In genomic region chr11:96798445-96798844, GRCh38 we compare ENCODE assay signal across 16 cellular contexts.
DNase-seq lines count a peak whose midpoint lies in the region; ATAC-seq and TF ChIP-seq lines count a peak whose summit lies in the region.
"Had no signal": no experiment of that assay in that cellular context is flagged by ENCODE, and none has a peak within 500 bp of the region (broad histone marks: within the 10 kb centered on the region; RNA-seq: fewer than 3 reads in every experiment).

No MANE protein-coding gene starts in this region.

- H3K27me3 Mint-ChIP-seq in type B pancreatic cell, result no peaks in the 10 kb centered on the region
- H3K27me3 Mint-ChIP-seq: CD8-positive, alpha-beta memory T cell had no signal

- H3K9me3 Mint-ChIP-seq in type B pancreatic cell, result no peaks in the 10 kb centered on the region
- H3K9me3 Mint-ChIP-seq: HFFc6 had no signal

- no peaks in the 10 kb centered on the region for H3K9me3 ChIP-seq in left ventricle myocardium inferior (replicated peaks)
- no peaks in the 10 kb centered on the region for H3K9me3 ChIP-seq in gastrocnemius medialis
- peaks cover 0 to 2% (median 0%) of the 10 kb centered on the region in 4 donors for H3K9me3 ChIP-seq in sigmoid colon
- H3K9me3 ChIP-seq: BLaER1, Caco-2 had no signal

- no peaks in the 10 kb centered on the region for H3K36me3 Mint-ChIP-seq in type B pancreatic cell
- H3K36me3 Mint-ChIP-seq: CD8-positive, alpha-beta memory T cell had no signal

- H3K27me3 ChIP-seq in left ventricle myocardium inferior (ENCODE audit: low read depth), result no peaks in the 10 kb centered on the region
- H3K27me3 ChIP-seq in gastrocnemius medialis, result no peaks in the 10 kb centered on the region
- H3K27me3 ChIP-seq in sigmoid colon, result no peaks in the 10 kb centered on the region
- H3K27me3 ChIP-seq: BLaER1 had no signal

- TF ChIP-seq EP300 in sigmoid colon (IDR thresholded peaks at IDR 0.05), result no peak

- H3K4me3 Mint-ChIP-seq in type B pancreatic cell, result no peak overlapping the region
- H3K4me3 Mint-ChIP-seq: CD8-positive, alpha-beta memory T cell; HFFc6 had no signal

- no peak for TF ChIP-seq POLR2A in gastrocnemius medialis (IDR thresholded peaks at IDR 0.05)
- no peak for TF ChIP-seq POLR2A in sigmoid colon (IDR thresholded peaks at IDR 0.05)

- H3K4me3 ChIP-seq in left ventricle myocardium inferior, result no peak overlapping the region
- no peak overlapping the region for H3K4me3 ChIP-seq in gastrocnemius medialis
- H3K4me3 ChIP-seq in sigmoid colon, result no peak overlapping the region
- H3K4me3 ChIP-seq: BLaER1 had no signal

- intact Hi-C loops in Right ventricle myocardium inferior (cut with DNase I), result no loop called here
- intact Hi-C loops in cardiac septum (cut with DNase I), result no loop called here
- intact Hi-C loops in Right ventricle myocardium superior (cut with DNase I), result no loop called here
- intact Hi-C loops in left ventricle myocardium inferior (cut with micrococcal nuclease), result no loop called here
- intact Hi-C loops in gastrocnemius medialis (cut with DNase I; ENCODE audit: low total_unique reads), result no loop called here
- intact Hi-C loops in sigmoid colon (cut with DNase I), result no loop called here

- H3K27ac ChIP-seq in left ventricle myocardium inferior (replicated peaks) (peak overlapping the region; percentile 34), gastrocnemius medialis (no peak overlapping the region), sigmoid colon (no peak overlapping the region)
- H3K27ac ChIP-seq: BLaER1 had no signal

- H3K36me3 ChIP-seq in left ventricle myocardium inferior, result no peaks in the 10 kb centered on the region
- H3K36me3 ChIP-seq in gastrocnemius medialis, result no peaks in the 10 kb centered on the region
- no peaks in the 10 kb centered on the region for H3K36me3 ChIP-seq in sigmoid colon
- H3K36me3 ChIP-seq: BLaER1 had no signal

- in situ Hi-C loops in gastrocnemius medialis (cut with MboI; ENCODE audit: low sequenced_read_pairs in 4 of 4), result no loop called here

- H3K4me1 ChIP-seq in left ventricle myocardium inferior (no peaks in the 10 kb centered on the region), gastrocnemius medialis (no peaks in the 10 kb centered on the region), sigmoid colon (no peaks in the 10 kb centered on the region)
- H3K4me1 ChIP-seq: BLaER1, Caco-2 had no signal

- DNase-seq in Right ventricle myocardium inferior (ENCODE audit: missing footprints), result no peak
- no peak for DNase-seq in cardiac septum (ENCODE audit: low spot score)
- no peak for DNase-seq in Right ventricle myocardium superior
- no peak for DNase-seq in left ventricle myocardium inferior
- DNase-seq in gastrocnemius medialis, result no peak
- DNase-seq in sigmoid colon, result no peak
- DNase-seq in type B pancreatic cell (ENCODE audit: extremely low spot score, unreplicated experiment), result no peak
- DNase-seq in DMS 273 (lab: John Stamatoyannopoulos, UW; ENCODE audit: unreplicated experiment), result no peak
- DNase-seq: 8988T; AML-193; Caco-2; CD8-positive, alpha-beta memory T cell; DMS53; HCEC 1CT; HFFc6 had no signal

- WGBS in sigmoid colon, 2 donors, result 24 to 57% methylated on average over 1 of the region's 1 CpG

- TF ChIP-seq CTCF in left ventricle myocardium inferior (IDR thresholded peaks at IDR 0.05; ENCODE audit: borderline replicate concordance) (no peak), gastrocnemius medialis (IDR thresholded peaks at IDR 0.05 in 4 of 5, conservative IDR thresholded peaks at IDR 0.05 in 1 of 5) (no peak), sigmoid colon (IDR thresholded peaks at IDR 0.05) (no peak), type B pancreatic cell (conservative IDR thresholded peaks at IDR 0.05) (no peak)

- no peak overlapping the region for H3K27ac Mint-ChIP-seq in type B pancreatic cell
- H3K27ac Mint-ChIP-seq: CD8-positive, alpha-beta memory T cell; HFFc6 had no signal

- ATAC-seq in Right ventricle myocardium inferior, result peak; percentile 60
- peak; percentile 91 for ATAC-seq in Right ventricle myocardium superior (ENCODE audit: poor library complexity)
- ATAC-seq in gastrocnemius medialis, result no peak

- no peaks in the 10 kb centered on the region for H3K4me1 Mint-ChIP-seq in type B pancreatic cell (ENCODE audit: unreplicated experiment)
- H3K4me1 Mint-ChIP-seq: CD8-positive, alpha-beta memory T cell had no signal

Comparison
In these comparisons a context has a peak if more than half of its experiments do, and no peak if none do; other contexts are left out.
1. ATAC-seq: peak in Right ventricle myocardium inferior (single experiment) and Right ventricle myocardium superior (single experiment); none in gastrocnemius medialis (0 of 2).